Comparison of ENCODE assay signal across 8 cellular contexts in the genomic region with DNA sequence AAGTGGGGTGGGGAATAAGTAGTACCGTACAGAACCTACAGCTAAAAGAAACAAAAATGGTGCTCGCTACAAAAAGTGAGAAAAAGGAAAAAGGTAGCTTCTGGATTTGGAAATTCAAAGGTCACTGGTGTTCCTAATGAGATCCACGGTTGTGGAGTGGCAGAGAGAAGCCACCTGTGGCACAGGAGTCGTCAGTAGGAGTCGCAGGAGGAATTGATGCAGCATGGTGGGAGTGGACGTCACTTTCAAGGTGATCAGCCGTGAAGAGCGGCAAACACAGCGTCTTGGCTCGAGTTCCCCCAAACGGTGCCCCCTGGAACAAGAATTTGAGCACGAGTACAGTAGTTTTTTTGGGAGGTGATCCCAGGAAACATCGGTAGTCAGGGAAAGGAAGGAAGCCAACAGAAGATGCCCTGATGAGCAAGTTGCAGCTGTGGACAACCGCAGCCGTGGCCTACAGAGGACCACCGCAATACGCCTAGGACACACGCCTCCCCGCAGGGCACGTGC. TPM values are rescaled to one million over a fixed set of nuclear protein-coding genes. Genes with fewer than 3 reads are reported as not detected.
A peak's percentile ranks its signal among the peaks of the same experiment; 100 is the strongest.
DNase-seq lines count a peak whose midpoint lies in the region; ATAC-seq and TF ChIP-seq lines count a peak whose summit lies in the region.

No MANE protein-coding gene starts in this region.

- TF ChIP-seq CTCF in MM.1S (IDR thresholded peaks at IDR 0.05; ENCODE audit: low read length), result no peak
- TF ChIP-seq CTCF in right lobe of liver (IDR thresholded peaks at IDR 0.05), result no peak
- TF ChIP-seq CTCF in testis (IDR thresholded peaks at IDR 0.05), result no peak

- peak overlapping the region; percentile 86 for H3K27ac Mint-ChIP-seq in activated naive CD8-positive, alpha-beta T cell treated with anti-CD3 and anti-CD28 coated beads for 36 hours

- H3K27me3 ChIP-seq in MM.1S (replicated peaks; ENCODE audit: insufficient read depth, low read length), result no peaks in the 10 kb centered on the region
- no peaks in the 10 kb centered on the region for H3K27me3 ChIP-seq in right lobe of liver
- H3K27me3 ChIP-seq in testis, result no peaks in the 10 kb centered on the region

- H3K9me2 ChIP-seq in MM.1S (replicated peaks; ENCODE audit: insufficient read depth, low read length), result no peaks in the 10 kb centered on the region

- peak; percentile 63 for DNase-seq in DMS53 (lab: John Stamatoyannopoulos, UW)
- DNase-seq in MM.1S, result peak; percentile 12
- peak; percentile 14 for DNase-seq in activated naive CD8-positive, alpha-beta T cell treated with anti-CD3 and anti-CD28 coated beads for 36 hours
- DNase-seq in right lobe of liver, result no peak
- no peak for DNase-seq in testis
- no peak for DNase-seq in NCI-H524 treated with DMSO at 0.1 percent for 48 hours (lab: John Stamatoyannopoulos, UW)

- H3K79me2 ChIP-seq in MM.1S (ENCODE audit: low read length), result peaks cover 31% of the 10 kb centered on the region

- ATAC-seq in right lobe of liver (peak in 1 of 4 donors; percentile 6), GM21723 (IDR thresholded peaks at IDR 0.05; ENCODE audit: unreplicated experiment) (no peak), HG02678 (IDR thresholded peaks at IDR 0.05; ENCODE audit: unreplicated experiment) (no peak)

- peak overlapping the region; percentile 90 for H3K4me3 Mint-ChIP-seq in activated naive CD8-positive, alpha-beta T cell treated with anti-CD3 and anti-CD28 coated beads for 36 hours

- no peaks in the 10 kb centered on the region for H3K27me3 Mint-ChIP-seq in activated naive CD8-positive, alpha-beta T cell treated with anti-CD3 and anti-CD28 coated beads for 36 hours

- WGBS in right lobe of liver (ENCODE audit: insufficient coverage, low coverage, low lambda C conversion rate, missing lambda C conversion rate), result 17% methylated on average over 16 of the region's 20 CpGs
- 7 to 8% methylated on average over 14 to 20 of the region's 20 CpGs for WGBS in testis, 2 donors

- peaks cover 15% of the 10 kb centered on the region for H3K4me1 ChIP-seq in MM.1S (ENCODE audit: low read length)
- H3K4me1 ChIP-seq in right lobe of liver, result peaks cover 0 to 10% (median 0%) of the 10 kb centered on the region in 4 donors
- peaks cover 7% of the 10 kb centered on the region for H3K4me1 ChIP-seq in testis

- intact Hi-C loops in right lobe of liver (cut with DNase I) (loop anchor here in 1 of 2 donors (10.0 kb wide), 1 partner anchor 94 kb away; no protein-coding TSS in a partner anchor), testis (cut with DNase I; ENCODE audit: low total_unique reads) (no loop called here)

- H3K4me3 ChIP-seq in MM.1S (ENCODE audit: low read length) (peak overlapping the region; percentile 77), right lobe of liver (peak overlapping the region; percentile 67 to 80 (median 71)), testis (peak overlapping the region; percentile 75 to 86)

- TF ChIP-seq POLR2A in right lobe of liver (IDR thresholded peaks at IDR 0.05) (no peak), testis (IDR thresholded peaks at IDR 0.05) (no peak)

- H2AFZ ChIP-seq in MM.1S (ENCODE audit: low read length), result peak overlapping the region; percentile 94

- H3K27ac ChIP-seq in MM.1S (ENCODE audit: low read length) (no peak overlapping the region), right lobe of liver (no peak overlapping the region), testis (no peak overlapping the region)

- H3K36me3 Mint-ChIP-seq in activated naive CD8-positive, alpha-beta T cell treated with anti-CD3 and anti-CD28 coated beads for 36 hours, result peaks cover 15% of the 10 kb centered on the region

- no peaks in the 10 kb centered on the region for H3K36me3 ChIP-seq in MM.1S (replicated peaks; ENCODE audit: insufficient read depth, low read length)
- no peaks in the 10 kb centered on the region for H3K36me3 ChIP-seq in right lobe of liver
- no peaks in the 10 kb centered on the region for H3K36me3 ChIP-seq in testis (ENCODE audit: low read depth, missing control alignments)

- H3K9ac ChIP-seq in MM.1S (ENCODE audit: low read length), result peak overlapping the region; percentile 59

- no peaks in the 10 kb centered on the region for H3K9me3 Mint-ChIP-seq in activated naive CD8-positive, alpha-beta T cell treated with anti-CD3 and anti-CD28 coated beads for 36 hours

- no peaks in the 10 kb centered on the region for H4K20me1 ChIP-seq in MM.1S (ENCODE audit: insufficient read depth, low read length)

- peaks cover 17% of the 10 kb centered on the region for H3F3A ChIP-seq in MM.1S (ENCODE audit: insufficient read depth, low read length)

- H3K4me2 ChIP-seq in MM.1S (ENCODE audit: low read depth, low read length), result peak overlapping the region; percentile 93

- H3K4me1 Mint-ChIP-seq in activated naive CD8-positive, alpha-beta T cell treated with anti-CD3 and anti-CD28 coated beads for 36 hours, result peaks cover 23% of the 10 kb centered on the region

- H3K9me3 ChIP-seq in MM.1S (replicated peaks; ENCODE audit: insufficient read depth, low read length), result no peaks in the 10 kb centered on the region
- no peaks in the 10 kb centered on the region for H3K9me3 ChIP-seq in right lobe of liver
- H3K9me3 ChIP-seq in testis, result no peaks in the 10 kb centered on the region

RNA-seq across cellular contexts. Expression of gene TTL, which starts 1.4 kb away (rescaled TPM):
- 10 to 100 TPM; 32.8 to 33.9 TPM for total RNA-seq in activated naive CD8-positive, alpha-beta T cell treated with anti-CD3 and anti-CD28 coated beads for 36 hours
- total RNA-seq in right lobe of liver, result 10 to 100 TPM in 5 of 6 experiments, 1 to 10 TPM in 1; 8.1 to 29.6 (median 15.6) TPM
- total RNA-seq in testis, result 10 to 100 TPM; 11.4 to 14.3 TPM
- polyA plus RNA-seq in testis (ENCODE audit: insufficient read depth, low read depth, low replicate concordance), result 12.2 TPM

RNA-seq across cellular contexts. Expression of gene RGPD8, which starts 47.1 kb away (rescaled TPM):
- 10 to 100 TPM; 14.3 to 14.9 TPM for total RNA-seq in activated naive CD8-positive, alpha-beta T cell treated with anti-CD3 and anti-CD28 coated beads for 36 hours
- total RNA-seq in right lobe of liver, result 1 to 10 TPM; 5.1 to 9.3 (median 7.0) TPM
- total RNA-seq in testis, result 10 to 100 TPM; 33.0 to 57.2 TPM
- polyA plus RNA-seq in testis (ENCODE audit: insufficient read depth, low read depth, low replicate concordance), result 28.0 TPM

Comparison
In these comparisons a context has a peak if more than half of its experiments do, and no peak if none do; other contexts are left out.
1. DNase-seq: peak in DMS53 (single experiment), MM.1S (single experiment) and activated naive CD8-positive, alpha-beta T cell treated with anti-CD3 and anti-CD28 coated beads for 36 hours (single experiment); none in right lobe of liver (0 of 3), testis (single experiment) and NCI-H524 treated with DMSO at 0.1 percent for 48 hours (single experiment).
2. Peak in every context shown above with its lines, with median percentiles within 50 percentile points of each other: H3K4me3 ChIP-seq.